Comparison of ENCODE assay signal across 1 cellular context in genomic region chr3:72052841-72053409, GRCh38.
TF ChIP-seq lines count a peak whose summit lies in the region.

No MANE protein-coding gene starts in this region.

TF ChIP-seq in K562, 482 proteins besides CTCF, POLR2A, EP300 and RAD21 (continued from another document and continues in another):
- TF ChIP-seq E4F1 (CRISPR knock-in tag; IDR thresholded peaks at IDR 0.05; ENCODE audit: borderline replicate concordance) (no peak), SMARCA4 (IDR thresholded peaks at IDR 0.05) (peak; percentile 36; the same call in 1 of the 2 replicates), FOSL1 (tag; conservative IDR thresholded peaks at IDR 0.05) (peak; percentile 87), RBM17 (IDR thresholded peaks at IDR 0.05; ENCODE audit: borderline replicate concordance, low read depth, low read length) (no peak), CUX1 (CRISPR knock-in tag; IDR thresholded peaks at IDR 0.05) (no peak), DACH1 (IDR thresholded peaks at IDR 0.05; ENCODE audit: partially characterized antibody) (no peak), CBX8 (IDR thresholded peaks at IDR 0.05; ENCODE audit: borderline replicate concordance, extremely low read depth, low read depth, low read length, poor library complexity, severe bottlenecking) (no peak), ELF2 (CRISPR knock-in tag; IDR thresholded peaks at IDR 0.05) (no peak), ZBTB12 (CRISPR knock-in tag; IDR thresholded peaks at IDR 0.05) (peak; percentile 87), NCOA6 (IDR thresholded peaks at IDR 0.05) (no peak), POLR3G (IDR thresholded peaks at IDR 0.05; ENCODE audit: extremely low read depth, insufficient read length, insufficient replicate concordance) (no peak), PKNOX1 (IDR thresholded peaks at IDR 0.05) (peak; percentile 32; the same call in 1 of the 2 replicates), RFX5 (IDR thresholded peaks at IDR 0.05; ENCODE audit: low read depth, low read length) (no peak), ZNF644 (tag; IDR thresholded peaks at IDR 0.05; ENCODE audit: low read depth) (no peak), KDM1A (IDR thresholded peaks at IDR 0.05) (peak in 1 of 2 experiments; percentile 39; a peak in 1 of 4 replicates), YY1 (IDR thresholded peaks at IDR 0.05; ENCODE audit: borderline replicate concordance in 1 of 3, control insufficient read depth in 1 of 3, extremely low read depth in 1 of 3, insufficient read depth in 3 of 3, insufficient read length in 1 of 3, insufficient replicate concordance in 2 of 3, low read depth in 1 of 3, low read length in 2 of 3) (no peak), TCF15 (CRISPR knock-in tag; IDR thresholded peaks at IDR 0.05) (no peak), EHMT2 (IDR thresholded peaks at IDR 0.05) (no peak), GTF2F1 (IDR thresholded peaks at IDR 0.05; ENCODE audit: low read depth, low read length) (no peak), OTX1 (CRISPR knock-in tag; IDR thresholded peaks at IDR 0.05) (no peak), BACH1 (tag; IDR thresholded peaks at IDR 0.05) (no peak), CEBPB (tag; IDR thresholded peaks at IDR 0.05) (no peak), ZC3H8 (IDR thresholded peaks at IDR 0.05) (no peak), ZNF668 (CRISPR knock-in tag; IDR thresholded peaks at IDR 0.05) (no peak), DEAF1 (CRISPR knock-in tag; IDR thresholded peaks at IDR 0.05) (no peak), PATZ1 (CRISPR knock-in tag; IDR thresholded peaks at IDR 0.05; ENCODE audit: borderline replicate concordance) (no peak), VEZF1 (CRISPR knock-in tag; IDR thresholded peaks at IDR 0.05) (no peak), ASH1L (IDR thresholded peaks at IDR 0.05; ENCODE audit: borderline replicate concordance, low read depth, partially characterized antibody) (no peak), ARHGAP35 (IDR thresholded peaks at IDR 0.05; ENCODE audit: partially characterized antibody) (no peak), TFE3 (CRISPR knock-in tag; IDR thresholded peaks at IDR 0.05) (no peak), ZBTB26 (CRISPR knock-in tag; IDR thresholded peaks at IDR 0.05) (no peak), MITF (IDR thresholded peaks at IDR 0.05) (no peak), KLF10 (CRISPR knock-in tag; IDR thresholded peaks at IDR 0.05) (no peak), ZNF134 (CRISPR knock-in tag; conservative IDR thresholded peaks at IDR 0.05) (no peak), FOXP1 (CRISPR knock-in tag; IDR thresholded peaks at IDR 0.05) (no peak), NELFE (IDR thresholded peaks at IDR 0.05; ENCODE audit: insufficient read depth, insufficient read length) (no peak), MAFK (IDR thresholded peaks at IDR 0.05; ENCODE audit: low read length) (no peak), ZNF717 (CRISPR knock-in tag; IDR thresholded peaks at IDR 0.05) (no peak), SRSF7 (optimal IDR thresholded peaks at IDR 0.05; ENCODE audit: low read depth, low read length) (no peak), ZNF77 (CRISPR knock-in tag; IDR thresholded peaks at IDR 0.05) (no peak), KDM2B (CRISPR knock-in tag; IDR thresholded peaks at IDR 0.05) (no peak), CEBPG (CRISPR knock-in tag; IDR thresholded peaks at IDR 0.05) (no peak), CEBPG (tag; conservative IDR thresholded peaks at IDR 0.05 in 1 of 2, IDR thresholded peaks at IDR 0.05 in 1 of 2) (no peak), TCF3 (CRISPR knock-in tag; IDR thresholded peaks at IDR 0.05) (0 out of 2 replicates have a peak, but pooled peaks have one; percentile 13), MYNN (IDR thresholded peaks at IDR 0.05) (no peak), MYNN (CRISPR knock-in tag; IDR thresholded peaks at IDR 0.05) (no peak)
